ENCODE assay signal across 2 cellular contexts in genomic region chr11:28671326-28671725, GRCh38.
A peak's percentile ranks its signal among the peaks of the same experiment; 100 is the strongest.
TF ChIP-seq lines count a peak whose summit lies in the region.

No MANE protein-coding gene starts in this region.

TF ChIP-seq in HepG2, 621 proteins besides CTCF, POLR2A, EP300 and RAD21:
- no peak for TF ChIP-seq ZNF232 (CRISPR knock-in tag; IDR thresholded peaks at IDR 0.05; ENCODE audit: borderline replicate concordance)
- peak; percentile 52; the same call in 1 of the 2 replicates for TF ChIP-seq CREB1 (IDR thresholded peaks at IDR 0.05)
- no peak for TF ChIP-seq CREB1 (CRISPR knock-in tag; IDR thresholded peaks at IDR 0.05)
- TF ChIP-seq SCMH1 (CRISPR knock-in tag; IDR thresholded peaks at IDR 0.05; ENCODE audit: borderline replicate concordance): no peak
- no peak for TF ChIP-seq EZH2 (conservative IDR thresholded peaks at IDR 0.05; ENCODE audit: low read depth, low read length)

TF ChIP-seq in H1, 55 proteins besides CTCF, POLR2A, EP300 and RAD21 (continued from another document):
- TF ChIP-seq SIX5 (IDR thresholded peaks at IDR 0.05; ENCODE audit: low read depth, low read length): no peak
- TF ChIP-seq TAF7 (optimal IDR thresholded peaks at IDR 0.05; ENCODE audit: borderline replicate concordance, low read depth, low read length): no peak
- TF ChIP-seq USF2 (IDR thresholded peaks at IDR 0.05; ENCODE audit: low read length): no peak
- no peak for TF ChIP-seq HDAC2 (IDR thresholded peaks at IDR 0.05; ENCODE audit: borderline replicate concordance in 1 of 2, low read depth in 2 of 2, low read length in 2 of 2)
- TF ChIP-seq CBX5 (IDR thresholded peaks at IDR 0.05; ENCODE audit: low read depth, low read length): no peak
- no peak for TF ChIP-seq TEAD4 (IDR thresholded peaks at IDR 0.05; ENCODE audit: low read depth, low read length)
- TF ChIP-seq CBX8 (IDR thresholded peaks at IDR 0.05; ENCODE audit: borderline replicate concordance, low read depth, low read length): no peak
- TF ChIP-seq POLR2AphosphoS5 (IDR thresholded peaks at IDR 0.05; ENCODE audit: low read depth, low read length): no peak
- no peak for TF ChIP-seq SIN3A (conservative IDR thresholded peaks at IDR 0.05 in 1 of 2, IDR thresholded peaks at IDR 0.05 in 1 of 2; ENCODE audit: low read depth in 1 of 2, low read length in 2 of 2)
- no peak for TF ChIP-seq RNF2 (IDR thresholded peaks at IDR 0.05; ENCODE audit: borderline replicate concordance, low read depth, low read length, missing control alignments, poor library complexity, severe bottlenecking)
- no peak for TF ChIP-seq MAX (IDR thresholded peaks at IDR 0.05)
- TF ChIP-seq FOSL1 (IDR thresholded peaks at IDR 0.05; ENCODE audit: insufficient read depth, low read depth, low read length): no peak
- no peak for TF ChIP-seq KDM1A (IDR thresholded peaks at IDR 0.05; ENCODE audit: borderline replicate concordance, low read length)
- no peak for TF ChIP-seq JUN (IDR thresholded peaks at IDR 0.05; ENCODE audit: low read depth, low read length)
- TF ChIP-seq E2F6 (IDR thresholded peaks at IDR 0.05): no peak
- TF ChIP-seq CREB1 (IDR thresholded peaks at IDR 0.05): no peak
